8 cellular contexts compared by ENCODE assay signal in the genomic region with DNA sequence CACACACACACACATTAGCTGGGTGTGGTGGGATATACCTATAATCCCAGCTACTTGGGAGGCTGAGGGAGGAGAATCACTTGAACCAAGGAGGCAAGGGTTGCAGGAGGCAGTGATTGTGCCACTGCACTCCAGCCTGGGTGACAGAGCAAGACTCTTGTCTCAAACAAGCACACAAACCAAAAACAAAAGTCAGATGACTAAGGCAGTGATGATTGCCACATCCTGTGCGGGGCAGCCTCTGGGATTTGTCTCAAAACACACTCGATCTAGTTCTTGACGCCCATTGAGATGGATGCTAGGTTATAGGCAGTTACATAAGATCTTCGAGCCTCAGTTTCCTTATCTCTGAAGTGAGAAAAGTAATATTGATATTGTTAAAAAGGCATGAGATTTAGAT. TPM values are rescaled to one million over a fixed set of nuclear protein-coding genes. Genes with fewer than 3 reads are reported as not detected.
DNase-seq lines count a peak whose midpoint lies in the region; ATAC-seq and TF ChIP-seq lines count a peak whose summit lies in the region.
"Not testable (repeated sequence)": the region's sequence is repeated elsewhere in the genome, so short reads cannot be mapped to it uniquely, and the experiment has no call there.

No MANE protein-coding gene starts in this region.

- not testable (repeated sequence) for H3K4me3 Mint-ChIP-seq in CD14-positive monocyte; activated T-cell treated with anti-CD3 and anti-CD28 coated beads, Interleukin-2, amount 50 U/mL, for 24 hours

- not testable (repeated sequence) for TF ChIP-seq CTCF in CD14-positive monocyte (IDR thresholded peaks at IDR 0.05); NB4 (IDR thresholded peaks at IDR 0.05; ENCODE audit: low read depth, low read length); brain microvascular endothelial cell (IDR thresholded peaks at IDR 0.05; ENCODE audit: low read depth, low read length, missing control alignments)

- H3K36me3 Mint-ChIP-seq in CD14-positive monocyte; activated T-cell treated with anti-CD3 and anti-CD28 coated beads, Interleukin-2, amount 50 U/mL, for 24 hours (ENCODE audit: low read depth): not testable (repeated sequence)

- DNase-seq in CD14-positive monocyte (ENCODE audit: low spot score) (peak; percentile 57), NB4 (ENCODE audit: low read depth) (peak; percentile 63), brain microvascular endothelial cell (peak; percentile 27), left cardiac atrium (peak; percentile 18), renal cortical epithelial cell (ENCODE audit: low read depth) (peak; percentile 9)
- peak; percentile 61 for DNase-seq in activated T-cell treated with anti-CD3 and anti-CD28 coated beads, Interleukin-2, amount 50 U/mL, for 24 hours
- peak; percentile 11 to 32 for DNase-seq in stimulated activated CD8-positive, alpha-beta memory T cell treated with anti-CD3 and anti-CD28 coated beads, Interleukin-2, amount 100 ng/mL, for 48 hours (ENCODE audit: low read depth in 2 of 2)

- not testable (repeated sequence) for H3K4me1 Mint-ChIP-seq in CD14-positive monocyte; activated T-cell treated with anti-CD3 and anti-CD28 coated beads, Interleukin-2, amount 50 U/mL, for 24 hours (ENCODE audit: low read depth)

- not testable (repeated sequence) for TF ChIP-seq POLR2A in NB4 (IDR thresholded peaks at IDR 0.05; ENCODE audit: extremely low read depth, insufficient read length)

- H3K27ac Mint-ChIP-seq in CD14-positive monocyte = peak overlapping the region in 1 of 7 donors; percentile 46
- H3K27ac Mint-ChIP-seq in activated T-cell treated with anti-CD3 and anti-CD28 coated beads, Interleukin-2, amount 50 U/mL, for 24 hours = not testable (repeated sequence)

- H3K27me3 ChIP-seq in brain microvascular endothelial cell (replicated peaks) = not testable (repeated sequence)

- not testable (repeated sequence) for H3K9me3 Mint-ChIP-seq in CD14-positive monocyte; activated T-cell treated with anti-CD3 and anti-CD28 coated beads, Interleukin-2, amount 50 U/mL, for 24 hours

- H3K4me3 ChIP-seq in NB4 (ENCODE audit: low read depth, low read length); brain microvascular endothelial cell (ENCODE audit: low read depth, low read length): not testable (repeated sequence)

- peak; percentile 63 to 71 for ATAC-seq in activated CD4-positive, CD25-positive, alpha-beta regulatory T cell treated with anti-CD3 and anti-CD28 coated beads, Interleukin-2, amount 50 U/mL, for 24 hours
- not testable (repeated sequence) for ATAC-seq in left cardiac atrium

- H3K36me3 ChIP-seq in brain microvascular endothelial cell (replicated peaks) = not testable (repeated sequence)

- not testable (repeated sequence) for H3K27me3 Mint-ChIP-seq in CD14-positive monocyte (ENCODE audit: low read depth in 3 of 3); activated T-cell treated with anti-CD3 and anti-CD28 coated beads, Interleukin-2, amount 50 U/mL, for 24 hours

- intact Hi-C loops in CD14-positive monocyte (cut with micrococcal nuclease); left cardiac atrium (cut with DNase I): not testable (repeated sequence)

- in situ Hi-C loops in brain microvascular endothelial cell (cut with HindIII; ENCODE audit: low pct_ligation_motif_present, low sequenced_read_pairs) = not testable (repeated sequence)

- not testable (repeated sequence) for H3K27ac ChIP-seq in brain microvascular endothelial cell

RNA-seq across cellular contexts. Expression of a gene that starts 57.8 kb away (rescaled TPM):
- under 1 TPM; 0.32 to 0.44 TPM for polyA plus RNA-seq in CD14-positive monocyte
- total RNA-seq in left cardiac atrium (1 to 10 TPM; 1.9 to 4.5 TPM), renal cortical epithelial cell (9.9 and 12.7 TPM in 2 replicates)

Comparison
In these comparisons a context has a peak if more than half of its experiments do, and no peak if none do; other contexts are left out.
1. DNase-seq: peak in every context shown above with its lines; median percentile 63 in NB4; 61 in activated T-cell treated with anti-CD3 and anti-CD28 coated beads, Interleukin-2, amount 50 U/mL, for 24 hours; 57 in CD14-positive monocyte; 27 in brain microvascular endothelial cell; 22 in stimulated activated CD8-positive, alpha-beta memory T cell treated with anti-CD3 and anti-CD28 coated beads, Interleukin-2, amount 100 ng/mL, for 48 hours; 18 in left cardiac atrium; 9 in renal cortical epithelial cell.